8 cellular contexts compared by ENCODE assay signal in the genomic region with DNA sequence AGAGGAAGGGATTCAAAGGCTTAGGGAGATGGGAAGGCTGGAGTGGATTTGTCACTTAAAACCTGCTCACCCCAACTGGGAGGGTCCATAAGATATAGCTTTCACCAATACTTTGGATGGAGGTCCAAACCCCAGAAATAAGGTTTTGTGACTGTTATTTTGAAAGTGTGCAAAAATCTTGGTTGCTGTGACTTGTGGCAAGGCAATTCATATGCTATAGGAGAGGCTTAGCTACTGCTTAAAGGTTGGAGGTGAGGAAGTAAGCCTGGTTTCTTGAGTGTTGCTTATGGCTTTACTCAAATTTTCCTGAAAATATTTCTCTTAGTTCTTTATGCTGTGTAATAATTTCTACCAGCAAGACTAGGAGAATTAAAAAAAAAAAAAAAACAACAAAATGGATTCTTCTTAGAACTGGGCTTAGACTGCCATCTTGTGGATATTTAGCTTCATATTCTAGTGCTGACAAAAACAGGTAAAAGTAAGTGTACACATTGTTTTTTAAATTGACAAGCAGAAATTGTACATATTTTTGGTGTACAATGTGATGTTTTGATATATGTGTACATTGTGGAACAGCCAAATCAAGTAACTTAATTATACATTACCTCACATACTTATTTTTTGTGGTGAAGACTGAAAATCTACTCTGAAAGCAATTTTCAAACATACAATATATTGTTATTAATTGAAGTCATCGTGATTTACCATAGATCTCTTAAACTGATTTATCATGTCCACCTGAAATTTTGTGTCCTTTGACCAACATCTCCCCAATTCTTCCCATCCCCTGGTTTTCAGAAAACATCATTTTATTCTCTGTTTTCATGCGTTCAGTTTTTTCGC.
A peak's percentile ranks its signal among the peaks of the same experiment; 100 is the strongest.
DNase-seq lines count a peak whose midpoint lies in the region; ATAC-seq and TF ChIP-seq lines count a peak whose summit lies in the region.

No MANE protein-coding gene starts in this region.

- H3K9ac ChIP-seq in SU-DHL-6 (ENCODE audit: low read length): no peak overlapping the region

- no peak overlapping the region for H3K27ac ChIP-seq in SU-DHL-6 (ENCODE audit: low read depth, low read length)

- no peaks in the 10 kb centered on the region; the same call in 1 of the 2 replicates for H3K27me3 ChIP-seq in SU-DHL-6 (ENCODE audit: low read length)

- ATAC-seq in HG02981 (IDR thresholded peaks at IDR 0.05; ENCODE audit: unreplicated experiment) (no peak), GM21717 (IDR thresholded peaks at IDR 0.05; ENCODE audit: unreplicated experiment) (no peak)

- no peak overlapping the region for H3K4me2 ChIP-seq in SU-DHL-6 (ENCODE audit: low read depth, low read length, poor library complexity, severe bottlenecking)

- no peak overlapping the region for H3K4me3 ChIP-seq in SU-DHL-6 (ENCODE audit: insufficient read depth, low read length, poor library complexity, severe bottlenecking)
- no peak overlapping the region for H3K4me3 ChIP-seq in fibroblast of mammary gland (ENCODE audit: control insufficient read depth, low read depth, low read length)

- no peak for DNase-seq in activated T-cell treated with anti-CD3 and anti-CD28 coated beads, Interleukin-2, amount 50 U/mL, for 24 hours
- DNase-seq in activated T-cell treated with anti-CD3 and anti-CD28 coated beads, Interleukin-2, amount 50 U/mL, for 48 hours: no peak
- DNase-seq in NCI-H1048 (lab: John Stamatoyannopoulos, UW) (peak; percentile 49), fibroblast of mammary gland (ENCODE audit: low read depth) (peak; percentile 80), pons (ENCODE audit: low spot score) (peak; percentile 74)

- H2AFZ ChIP-seq in SU-DHL-6 (ENCODE audit: low read depth, low read length, severe bottlenecking): no peak overlapping the region

- H3K4me3 Mint-ChIP-seq in activated T-cell treated with anti-CD3 and anti-CD28 coated beads, Interleukin-2, amount 50 U/mL, for 24 hours: no peak overlapping the region

- no peaks in the 10 kb centered on the region for H3K36me3 ChIP-seq in SU-DHL-6 (ENCODE audit: low read length)

- peak; percentile 44 for TF ChIP-seq CTCF in SU-DHL-6 (IDR thresholded peaks at IDR 0.05; ENCODE audit: insufficient read depth, low read length, poor library complexity, severe bottlenecking)
- TF ChIP-seq CTCF in fibroblast of mammary gland (conservative IDR thresholded peaks at IDR 0.05; ENCODE audit: control insufficient read depth, insufficient read depth, low read depth, low read length): peak; percentile 60

- peak overlapping the region; percentile 51 for H3K27ac Mint-ChIP-seq in activated T-cell treated with anti-CD3 and anti-CD28 coated beads, Interleukin-2, amount 50 U/mL, for 24 hours

- H3K9me3 ChIP-seq in SU-DHL-6 (ENCODE audit: insufficient read depth, low read length): no peaks in the 10 kb centered on the region

- H3K9me3 Mint-ChIP-seq in activated T-cell treated with anti-CD3 and anti-CD28 coated beads, Interleukin-2, amount 50 U/mL, for 24 hours: peaks cover 8% of the 10 kb centered on the region

- no peaks in the 10 kb centered on the region for H3K27me3 Mint-ChIP-seq in activated T-cell treated with anti-CD3 and anti-CD28 coated beads, Interleukin-2, amount 50 U/mL, for 24 hours

- H3F3A ChIP-seq in SU-DHL-6 (ENCODE audit: insufficient read depth): no peaks in the 10 kb centered on the region

- no peaks in the 10 kb centered on the region for H3K79me2 ChIP-seq in SU-DHL-6 (ENCODE audit: insufficient read depth, low read length)

- no peaks in the 10 kb centered on the region for H3K9me2 ChIP-seq in SU-DHL-6 (replicated peaks; ENCODE audit: insufficient read depth, low read length)

- H3K4me1 Mint-ChIP-seq in activated T-cell treated with anti-CD3 and anti-CD28 coated beads, Interleukin-2, amount 50 U/mL, for 24 hours (ENCODE audit: low read depth): peaks cover 31% of the 10 kb centered on the region

- no peaks in the 10 kb centered on the region for H4K20me1 ChIP-seq in SU-DHL-6 (ENCODE audit: low read depth, low read length)

- no peaks in the 10 kb centered on the region for H3K36me3 Mint-ChIP-seq in activated T-cell treated with anti-CD3 and anti-CD28 coated beads, Interleukin-2, amount 50 U/mL, for 24 hours (ENCODE audit: low read depth)

Comparison
In these comparisons a context has a peak if more than half of its experiments do, and no peak if none do; other contexts are left out.
1. DNase-seq: peak in NCI-H1048 (single experiment), fibroblast of mammary gland (single experiment) and pons (single experiment); none in activated T-cell treated with anti-CD3 and anti-CD28 coated beads, Interleukin-2, amount 50 U/mL, for 24 hours (single experiment) and activated T-cell treated with anti-CD3 and anti-CD28 coated beads, Interleukin-2, amount 50 U/mL, for 48 hours (0 of 2).